Comparison of ENCODE assay signal across 1 cellular context in genomic region chr16:19926449-19927390, GRCh38.
TF ChIP-seq lines count a peak whose summit lies in the region.

No MANE protein-coding gene starts in this region.

TF ChIP-seq in HepG2, 621 proteins besides CTCF, POLR2A, EP300 and RAD21 (continued from another document and continues in another):
- TF ChIP-seq, protein P1, sequence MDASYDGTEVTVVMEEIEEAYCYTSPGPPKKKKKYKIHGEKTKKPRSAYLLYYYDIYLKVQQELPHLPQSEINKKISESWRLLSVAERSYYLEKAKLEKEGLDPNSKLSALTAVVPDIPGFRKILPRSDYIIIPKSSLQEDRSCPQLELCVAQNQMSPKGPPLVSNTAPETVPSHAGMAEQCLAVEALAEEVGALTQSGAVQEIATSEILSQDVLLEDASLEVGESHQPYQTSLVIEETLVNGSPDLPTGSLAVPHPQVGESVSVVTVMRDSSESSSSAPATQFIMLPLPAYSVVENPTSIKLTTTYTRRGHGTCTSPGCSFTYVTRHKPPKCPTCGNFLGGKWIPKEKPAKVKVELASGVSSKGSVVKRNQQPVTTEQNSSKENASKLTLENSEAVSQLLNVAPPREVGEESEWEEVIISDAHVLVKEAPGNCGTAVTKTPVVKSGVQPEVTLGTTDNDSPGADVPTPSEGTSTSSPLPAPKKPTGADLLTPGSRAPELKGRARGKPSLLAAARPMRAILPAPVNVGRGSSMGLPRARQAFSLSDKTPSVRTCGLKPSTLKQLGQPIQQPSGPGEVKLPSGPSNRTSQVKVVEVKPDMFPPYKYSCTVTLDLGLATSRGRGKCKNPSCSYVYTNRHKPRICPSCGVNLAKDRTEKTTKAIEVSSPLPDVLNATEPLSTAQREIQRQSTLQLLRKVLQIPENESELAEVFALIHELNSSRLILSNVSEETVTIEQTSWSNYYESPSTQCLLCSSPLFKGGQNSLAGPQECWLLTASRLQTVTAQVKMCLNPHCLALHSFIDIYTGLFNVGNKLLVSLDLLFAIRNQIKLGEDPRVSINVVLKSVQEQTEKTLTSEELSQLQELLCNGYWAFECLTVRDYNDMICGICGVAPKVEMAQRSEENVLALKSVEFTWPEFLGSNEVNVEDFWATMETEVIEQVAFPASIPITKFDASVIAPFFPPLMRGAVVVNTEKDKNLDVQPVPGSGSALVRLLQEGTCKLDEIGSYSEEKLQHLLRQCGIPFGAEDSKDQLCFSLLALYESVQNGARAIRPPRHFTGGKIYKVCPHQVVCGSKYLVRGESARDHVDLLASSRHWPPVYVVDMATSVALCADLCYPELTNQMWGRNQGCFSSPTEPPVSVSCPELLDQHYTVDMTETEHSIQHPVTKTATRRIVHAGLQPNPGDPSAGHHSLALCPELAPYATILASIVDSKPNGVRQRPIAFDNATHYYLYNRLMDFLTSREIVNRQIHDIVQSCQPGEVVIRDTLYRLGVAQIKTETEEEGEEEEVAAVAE (CRISPR knock-in tag; IDR thresholded peaks at IDR 0.05; ENCODE audit: borderline replicate concordance) = no peak
- no peak for TF ChIP-seq ZNF180 (CRISPR knock-in tag; IDR thresholded peaks at IDR 0.05; ENCODE audit: borderline replicate concordance, low read depth)
- no peak for TF ChIP-seq HOXA7 (CRISPR knock-in tag; IDR thresholded peaks at IDR 0.05)
- no peak for TF ChIP-seq SNRNP70 (IDR thresholded peaks at IDR 0.05; ENCODE audit: low read depth, low read length)
- TF ChIP-seq NCOR1 (IDR thresholded peaks at IDR 0.05; ENCODE audit: borderline replicate concordance, low read length) = peak; percentile 67; the same call in 1 of the 2 replicates
- TF ChIP-seq, protein P2, sequence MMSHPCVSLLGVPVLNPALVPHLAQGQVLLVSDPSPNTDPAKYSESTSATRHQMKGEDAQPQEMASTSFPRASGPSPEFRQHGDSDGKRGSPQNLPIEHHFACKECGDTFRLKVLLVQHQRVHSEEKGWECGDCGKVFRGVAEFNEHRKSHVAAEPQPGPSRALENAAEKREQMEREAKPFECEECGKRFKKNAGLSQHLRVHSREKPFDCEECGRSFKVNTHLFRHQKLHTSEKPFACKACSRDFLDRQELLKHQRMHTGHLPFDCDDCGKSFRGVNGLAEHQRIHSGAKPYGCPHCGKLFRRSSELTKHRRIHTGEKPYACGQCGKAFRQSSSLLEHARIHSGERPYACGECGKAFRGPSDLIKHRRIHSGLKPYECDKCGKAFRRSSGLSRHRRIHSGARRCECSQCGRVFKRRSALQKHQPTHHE (CRISPR knock-in tag; IDR thresholded peaks at IDR 0.05; ENCODE audit: borderline replicate concordance) = no peak
- no peak for TF ChIP-seq HIVEP1 (CRISPR knock-in tag; IDR thresholded peaks at IDR 0.05)
- TF ChIP-seq ZMYM2 (CRISPR knock-in tag; IDR thresholded peaks at IDR 0.05) = no peak
- TF ChIP-seq BHLHE40 (IDR thresholded peaks at IDR 0.05; ENCODE audit: low read length) = peak; percentile 88
- TF ChIP-seq TFE3 (CRISPR knock-in tag; IDR thresholded peaks at IDR 0.05) = peak; percentile 87
- TF ChIP-seq, protein P3, sequence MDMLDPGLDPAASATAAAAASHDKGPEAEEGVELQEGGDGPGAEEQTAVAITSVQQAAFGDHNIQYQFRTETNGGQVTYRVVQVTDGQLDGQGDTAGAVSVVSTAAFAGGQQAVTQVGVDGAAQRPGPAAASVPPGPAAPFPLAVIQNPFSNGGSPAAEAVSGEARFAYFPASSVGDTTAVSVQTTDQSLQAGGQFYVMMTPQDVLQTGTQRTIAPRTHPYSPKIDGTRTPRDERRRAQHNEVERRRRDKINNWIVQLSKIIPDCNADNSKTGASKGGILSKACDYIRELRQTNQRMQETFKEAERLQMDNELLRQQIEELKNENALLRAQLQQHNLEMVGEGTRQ (IDR thresholded peaks at IDR 0.05; ENCODE audit: low read depth, low read length) = peak; percentile 82
- TF ChIP-seq, protein P3 (CRISPR knock-in tag; IDR thresholded peaks at IDR 0.05; ENCODE audit: borderline replicate concordance) = peak; percentile 86; the same call in 1 of the 2 replicates
- TF ChIP-seq SETDB1 (CRISPR knock-in tag; IDR thresholded peaks at IDR 0.05; ENCODE audit: borderline replicate concordance) = no peak
- TF ChIP-seq POLR2AphosphoS5 (IDR thresholded peaks at IDR 0.05; ENCODE audit: low read depth, low read length) = no peak
- TF ChIP-seq, protein P4, sequence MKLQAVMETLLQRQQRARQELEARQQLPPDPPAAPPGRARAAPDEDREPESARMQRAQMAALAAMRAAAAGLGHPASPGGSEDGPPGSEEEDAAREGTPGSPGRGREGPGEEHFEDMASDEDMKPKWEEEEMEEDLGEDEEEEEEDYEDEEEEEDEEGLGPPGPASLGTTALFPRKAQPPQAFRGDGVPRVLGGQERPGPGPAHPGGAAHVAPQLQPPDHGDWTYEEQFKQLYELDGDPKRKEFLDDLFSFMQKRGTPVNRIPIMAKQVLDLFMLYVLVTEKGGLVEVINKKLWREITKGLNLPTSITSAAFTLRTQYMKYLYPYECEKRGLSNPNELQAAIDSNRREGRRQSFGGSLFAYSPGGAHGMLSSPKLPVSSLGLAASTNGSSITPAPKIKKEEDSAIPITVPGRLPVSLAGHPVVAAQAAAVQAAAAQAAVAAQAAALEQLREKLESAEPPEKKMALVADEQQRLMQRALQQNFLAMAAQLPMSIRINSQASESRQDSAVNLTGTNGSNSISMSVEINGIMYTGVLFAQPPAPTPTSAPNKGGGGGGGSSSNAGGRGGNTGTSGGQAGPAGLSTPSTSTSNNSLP (IDR thresholded peaks at IDR 0.05; ENCODE audit: low read depth, low read length) = peak; percentile 92
- TF ChIP-seq DNMT3B (CRISPR knock-in tag; conservative IDR thresholded peaks at IDR 0.05) = no peak; the same call in 1 of the 2 replicates
- no peak for TF ChIP-seq ZNF326 (CRISPR knock-in tag; IDR thresholded peaks at IDR 0.05; ENCODE audit: borderline replicate concordance)
- no peak for TF ChIP-seq ZNF234 (CRISPR knock-in tag; conservative IDR thresholded peaks at IDR 0.05)
- no peak; the same call in 1 of the 2 replicates for TF ChIP-seq DMAP1 (CRISPR knock-in tag; IDR thresholded peaks at IDR 0.05)
- TF ChIP-seq ZNF431 (CRISPR knock-in tag; IDR thresholded peaks at IDR 0.05; ENCODE audit: borderline replicate concordance, low read depth) = no peak
- TF ChIP-seq SMAD3 (CRISPR knock-in tag; IDR thresholded peaks at IDR 0.05) = peak; percentile 20; the same call in 1 of the 2 replicates
- TF ChIP-seq ZNF484 (CRISPR knock-in tag; IDR thresholded peaks at IDR 0.05; ENCODE audit: borderline replicate concordance, low read depth) = no peak
- TF ChIP-seq, protein P5, sequence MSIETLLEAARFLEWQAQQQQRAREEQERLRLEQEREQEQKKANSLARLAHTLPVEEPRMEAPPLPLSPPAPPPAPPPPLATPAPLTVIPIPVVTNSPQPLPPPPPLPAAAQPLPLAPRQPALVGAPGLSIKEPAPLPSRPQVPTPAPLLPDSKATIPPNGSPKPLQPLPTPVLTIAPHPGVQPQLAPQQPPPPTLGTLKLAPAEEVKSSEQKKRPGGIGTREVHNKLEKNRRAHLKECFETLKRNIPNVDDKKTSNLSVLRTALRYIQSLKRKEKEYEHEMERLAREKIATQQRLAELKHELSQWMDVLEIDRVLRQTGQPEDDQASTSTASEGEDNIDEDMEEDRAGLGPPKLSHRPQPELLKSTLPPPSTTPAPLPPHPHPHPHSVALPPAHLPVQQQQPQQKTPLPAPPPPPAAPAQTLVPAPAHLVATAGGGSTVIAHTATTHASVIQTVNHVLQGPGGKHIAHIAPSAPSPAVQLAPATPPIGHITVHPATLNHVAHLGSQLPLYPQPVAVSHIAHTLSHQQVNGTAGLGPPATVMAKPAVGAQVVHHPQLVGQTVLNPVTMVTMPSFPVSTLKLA (IDR thresholded peaks at IDR 0.05) = no peak
- 0 out of 2 replicates have a peak, but pooled peaks have one; percentile 55 for TF ChIP-seq SMARCC2 (IDR thresholded peaks at IDR 0.05)
- TF ChIP-seq SALL2 (CRISPR knock-in tag; IDR thresholded peaks at IDR 0.05) = no peak
- TF ChIP-seq ELF1 (CRISPR knock-in tag; IDR thresholded peaks at IDR 0.05) = no peak
- TF ChIP-seq NFRKB (IDR thresholded peaks at IDR 0.05) = no peak
- TF ChIP-seq ZFP82 (CRISPR knock-in tag; IDR thresholded peaks at IDR 0.05; ENCODE audit: borderline replicate concordance) = peak; percentile 28; the same call in 1 of the 2 replicates
- TF ChIP-seq ZGPAT (CRISPR knock-in tag; IDR thresholded peaks at IDR 0.05) = peak; percentile 70; the same call in 1 of the 2 replicates
- TF ChIP-seq PCBP1 (IDR thresholded peaks at IDR 0.05; ENCODE audit: borderline replicate concordance, low read depth, low read length) = no peak
- 0 out of 2 replicates have a peak, but pooled peaks have one; percentile 23 for TF ChIP-seq ZFY (CRISPR knock-in tag; IDR thresholded peaks at IDR 0.05)
- no peak for TF ChIP-seq MTA3 (CRISPR knock-in tag; IDR thresholded peaks at IDR 0.05)
- no peak; the same call in 1 of the 2 replicates for TF ChIP-seq ZNF614 (CRISPR knock-in tag; IDR thresholded peaks at IDR 0.05; ENCODE audit: borderline replicate concordance)
- peak; percentile 93 for TF ChIP-seq ARNTL (CRISPR knock-in tag; IDR thresholded peaks at IDR 0.05)
- TF ChIP-seq SOX5 (CRISPR knock-in tag; IDR thresholded peaks at IDR 0.05; ENCODE audit: borderline replicate concordance) = peak; percentile 78
- no peak for TF ChIP-seq ZNF513 (CRISPR knock-in tag; conservative IDR thresholded peaks at IDR 0.05)
- no peak for TF ChIP-seq KMT2A (CRISPR knock-in tag; IDR thresholded peaks at IDR 0.05)
- TF ChIP-seq ZNF652 (CRISPR knock-in tag; IDR thresholded peaks at IDR 0.05; ENCODE audit: borderline replicate concordance, low read depth) = no peak; the same call in 1 of the 2 replicates
- peak; percentile 86; the same call in 1 of the 2 replicates for TF ChIP-seq NFKBIZ (CRISPR knock-in tag; IDR thresholded peaks at IDR 0.05)
- no peak for TF ChIP-seq ZNF468 (CRISPR knock-in tag; IDR thresholded peaks at IDR 0.05)
- no peak for TF ChIP-seq GZF1 (CRISPR knock-in tag; IDR thresholded peaks at IDR 0.05)
- no peak for TF ChIP-seq ZNF280D (CRISPR knock-in tag; IDR thresholded peaks at IDR 0.05)
- TF ChIP-seq CCDC6 (CRISPR knock-in tag; IDR thresholded peaks at IDR 0.05) = no peak
- TF ChIP-seq ZNF510 (CRISPR knock-in tag; IDR thresholded peaks at IDR 0.05; ENCODE audit: low read depth) = no peak
- TF ChIP-seq ZMYM3 (CRISPR knock-in tag; IDR thresholded peaks at IDR 0.05) = peak; percentile 32; the same call in 1 of the 2 replicates
- TF ChIP-seq MAFF (IDR thresholded peaks at IDR 0.05; ENCODE audit: low read depth, low read length) = peak; percentile 98
- TF ChIP-seq ZNF670 (CRISPR knock-in tag; IDR thresholded peaks at IDR 0.05; ENCODE audit: borderline replicate concordance) = peak; percentile 38; the same call in 1 of the 2 replicates
